ENCODE assay signal across 21 cellular contexts in the genomic region with DNA sequence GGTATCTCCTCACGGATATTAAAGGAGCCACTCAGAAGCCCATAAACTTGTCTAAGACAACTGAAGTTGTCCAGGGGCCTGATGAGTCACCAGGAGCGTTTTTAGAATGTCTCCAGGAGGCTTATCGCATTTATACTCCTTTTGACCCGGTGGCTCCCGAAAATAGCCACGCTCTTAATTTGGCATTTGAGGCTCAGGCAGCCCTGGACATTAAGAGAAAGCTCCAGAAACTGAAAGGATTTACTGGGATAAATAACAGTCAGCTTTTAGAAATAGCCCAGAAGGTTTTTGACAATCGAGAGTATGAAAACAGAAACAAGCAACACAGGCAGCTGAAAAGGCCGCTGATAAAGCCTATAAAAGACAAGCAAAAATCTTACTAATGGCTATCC. TPM values are rescaled to one million over a fixed set of nuclear protein-coding genes. Genes with fewer than 3 reads are reported as not detected.
DNase-seq lines count a peak whose midpoint lies in the region; TF ChIP-seq lines count a peak whose summit lies in the region.
"Had no signal": no experiment of that assay in that cellular context is flagged by ENCODE, and none has a peak within 500 bp of the region (broad histone marks: within the 10 kb centered on the region; RNA-seq: fewer than 3 reads in every experiment).

No MANE protein-coding gene starts in this region.

- H3K4me1 Mint-ChIP-seq in CD8-positive, alpha-beta memory T cell, result peaks cover 14 to 24% (median 15%) of the 10 kb centered on the region in 3 donors
- peaks cover 44% of the 10 kb centered on the region for H3K4me1 Mint-ChIP-seq in HFFc6 (ENCODE audit: low read depth)

- TF ChIP-seq EP300 in ovary (IDR thresholded peaks at IDR 0.05), result no peak

- WGBS in ovary, 3 donors, result 11 to 18% (median 14%) methylated on average over 8 of the region's 8 CpGs

- H3K36me3 ChIP-seq in CD8-positive, alpha-beta memory T cell (ENCODE audit: insufficient read depth, low read length), result no peaks in the 10 kb centered on the region
- H3K36me3 ChIP-seq in ovary (no peaks in the 10 kb centered on the region), OCI-LY7 (ENCODE audit: insufficient read depth, low read length) (no peaks in the 10 kb centered on the region), osteoblast (ENCODE audit: insufficient read depth, low read length) (no peaks in the 10 kb centered on the region)
- H3K36me3 ChIP-seq: MG63 had no signal

- no peaks in the 10 kb centered on the region for H3K9me2 ChIP-seq in OCI-LY7 (ENCODE audit: insufficient read depth, low read length)

- no peak for TF ChIP-seq POLR2A in ovary (IDR thresholded peaks at IDR 0.05)

- intact Hi-C loops in ovary (cut with DNase I) (no loop called here), OCI-LY7 (cut with micrococcal nuclease; ENCODE audit: unreplicated experiment) (no loop called here)

- H2AFZ ChIP-seq in OCI-LY7 (ENCODE audit: low read length), result no peak overlapping the region
- no peak overlapping the region for H2AFZ ChIP-seq in osteoblast (ENCODE audit: low read length)

- H3K27me3 Mint-ChIP-seq in CD8-positive, alpha-beta memory T cell, result no peaks in the 10 kb centered on the region
- peaks cover 2% of the 10 kb centered on the region; the same call in 1 of the 2 replicates for H3K27me3 Mint-ChIP-seq in HFFc6 (ENCODE audit: insufficient read depth)
- H3K27me3 Mint-ChIP-seq: activated B cell treated with CpG ODN at 0.5 μM for 24 hours; activated naive CD8-positive, alpha-beta T cell treated with anti-CD3 and anti-CD28 coated beads, Interleukin-2, amount 50 U/mL, for 24 hours; activated T-helper 17 cell treated with anti-CD3 and anti-CD28 coated beads, Interleukin-2, amount 50 U/mL, for 72 hours; progenitor cell of endocrine pancreas had no signal

- BruUV-seq in OCI-LY7 (replicated peaks; lab: Mats Ljungman, UMichigan), result no TSS peak

- no peak overlapping the region for H3K4me3 Mint-ChIP-seq in CD8-positive, alpha-beta memory T cell
- peak overlapping the region; percentile 70; the same call in 1 of the 2 replicates for H3K4me3 Mint-ChIP-seq in HFFc6
- H3K4me3 Mint-ChIP-seq: activated B cell treated with CpG ODN at 0.5 μM for 24 hours; activated naive CD8-positive, alpha-beta T cell treated with anti-CD3 and anti-CD28 coated beads, Interleukin-2, amount 50 U/mL, for 24 hours; activated T-helper 17 cell treated with anti-CD3 and anti-CD28 coated beads, Interleukin-2, amount 50 U/mL, for 72 hours; natural killer cell had no signal

- H3K4me1 ChIP-seq in CD8-positive, alpha-beta memory T cell (ENCODE audit: insufficient read depth, low read length), result peaks cover 7% of the 10 kb centered on the region
- H3K4me1 ChIP-seq in ovary (ENCODE audit: insufficient read depth) (peaks cover 14% of the 10 kb centered on the region), OCI-LY7 (ENCODE audit: insufficient read depth, low read length, poor library complexity, severe bottlenecking) (peaks cover 12% of the 10 kb centered on the region), osteoblast (ENCODE audit: insufficient read depth, low read length) (peaks cover 4% of the 10 kb centered on the region)

- peaks cover 0 to 5% (median 3%) of the 10 kb centered on the region in 3 donors for H3K36me3 Mint-ChIP-seq in CD8-positive, alpha-beta memory T cell
- H3K36me3 Mint-ChIP-seq in HFFc6 (ENCODE audit: low read depth), result peaks cover 6% of the 10 kb centered on the region
- H3K36me3 Mint-ChIP-seq: natural killer cell had no signal

- no peaks in the 10 kb centered on the region for H3K9me3 ChIP-seq in CD8-positive, alpha-beta memory T cell (ENCODE audit: low read length)
- H3K9me3 ChIP-seq in ovary (no peaks in the 10 kb centered on the region), OCI-LY7 (ENCODE audit: low read length) (no peaks in the 10 kb centered on the region; the same call in 1 of the 2 replicates), osteoblast (ENCODE audit: low read depth, low read length) (no peaks in the 10 kb centered on the region)
- H3K9me3 ChIP-seq: MG63 had no signal

- POLR2A ChIA-PET in CD8-positive, alpha-beta memory T cell (lab: Charles Lee), result no interaction called here
- POLR2A ChIA-PET in OCI-LY7 (lab: Charles Lee), result no interaction called here

- H3K4me2 ChIP-seq in OCI-LY7 (ENCODE audit: low read length) (no peak overlapping the region), osteoblast (ENCODE audit: insufficient read depth, low read length) (no peak overlapping the region)

- H3K9me3 Mint-ChIP-seq in CD8-positive, alpha-beta memory T cell, result no peaks in the 10 kb centered on the region
- H3K9me3 Mint-ChIP-seq in HFFc6, result no peaks in the 10 kb centered on the region
- H3K9me3 Mint-ChIP-seq: activated B cell treated with CpG ODN at 0.5 μM for 24 hours, natural killer cell had no signal

- CTCF ChIA-PET in CD8-positive, alpha-beta memory T cell (lab: Charles Lee), result no interaction called here
- CTCF ChIA-PET in OCI-LY7 (lab: Charles Lee; ENCODE audit: unreplicated experiment), result no interaction called here

- peak overlapping the region; percentile 59 for H3K27ac ChIP-seq in CD8-positive, alpha-beta memory T cell (ENCODE audit: low read depth, low read length)
- peak overlapping the region; percentile 38 to 56 for H3K27ac ChIP-seq in ovary
- H3K27ac ChIP-seq in OCI-LY7 (ENCODE audit: low read depth, low read length, poor library complexity, severe bottlenecking), result no peak overlapping the region
- no peak overlapping the region for H3K27ac ChIP-seq in osteoblast (ENCODE audit: low read depth, low read length)

- DNase-seq in CD8-positive, alpha-beta memory T cell, result no peak
- peak; percentile 65 for DNase-seq in HFFc6
- peak; percentile 42 for DNase-seq in fibroblast of the aortic adventitia (ENCODE audit: low read depth)
- DNase-seq in ovary, result peak; percentile 33 to 74 (median 50)
- DNase-seq in OCI-LY7 (ENCODE audit: low spot score), result no peak
- no peak for DNase-seq in NCI-H187 (lab: John Stamatoyannopoulos, UW)
- no peak for DNase-seq in NCI-H2107 (lab: John Stamatoyannopoulos, UW)
- no peak for DNase-seq in osteoblast (ENCODE audit: insufficient read length, low spot score, missing footprints)
- DNase-seq: activated B cell treated with CpG ODN at 0.5 μM for 24 hours; activated naive CD8-positive, alpha-beta T cell treated with anti-CD3 and anti-CD28 coated beads, Interleukin-2, amount 50 U/mL, for 24 hours; caudate nucleus; left colon; MG63; natural killer cell; NCI-H345; NK-92 treated with Interleukin-12 subunit alpha and Interleukin-12 subunit beta, amount 100 ng/mL, for 24 hours; stimulated activated CD4-positive, alpha-beta T cell treated with anti-CD3 and anti-CD28 coated beads, Interleukin-15, amount 100 ng/mL, for 24 hours; stimulated activated naive CD4-positive, alpha-beta T cell; T-helper 1 cell had no signal

- H4K20me1 ChIP-seq in OCI-LY7 (ENCODE audit: insufficient read depth, low read length) (no peaks in the 10 kb centered on the region), osteoblast (ENCODE audit: insufficient read depth, low read length) (no peaks in the 10 kb centered on the region)

- no peaks in the 10 kb centered on the region for H3K27me3 ChIP-seq in CD8-positive, alpha-beta memory T cell (ENCODE audit: insufficient read depth, low read length, poor library complexity, severe bottlenecking)
- H3K27me3 ChIP-seq in ovary, result no peaks in the 10 kb centered on the region
- no peaks in the 10 kb centered on the region for H3K27me3 ChIP-seq in osteoblast (ENCODE audit: insufficient read depth, low read length)
- H3K27me3 ChIP-seq: MG63 had no signal

- H3K79me2 ChIP-seq in OCI-LY7 (ENCODE audit: insufficient read depth, low read depth, low read length) (peaks cover 8% of the 10 kb centered on the region; the same call in 1 of the 2 replicates), osteoblast (ENCODE audit: insufficient read depth, low read length) (peaks cover 7% of the 10 kb centered on the region)

- TF ChIP-seq CTCF in HFFc6 (IDR thresholded peaks at IDR 0.05) (no peak), fibroblast of the aortic adventitia (IDR thresholded peaks at IDR 0.05; ENCODE audit: insufficient read depth, low read length) (no peak), ovary (IDR thresholded peaks at IDR 0.05) (no peak), OCI-LY7 (conservative IDR thresholded peaks at IDR 0.05; ENCODE audit: low read length) (no peak), osteoblast (IDR thresholded peaks at IDR 0.05; ENCODE audit: extremely low read depth, low read depth, low read length) (no peak)

- H3K27ac Mint-ChIP-seq in CD8-positive, alpha-beta memory T cell, result peak overlapping the region in 1 of 8 donors; percentile 65
- peak overlapping the region; percentile 83 for H3K27ac Mint-ChIP-seq in HFFc6
- H3K27ac Mint-ChIP-seq: activated B cell treated with CpG ODN at 0.5 μM for 24 hours; activated naive CD8-positive, alpha-beta T cell treated with anti-CD3 and anti-CD28 coated beads, Interleukin-2, amount 50 U/mL, for 24 hours; activated T-helper 17 cell treated with anti-CD3 and anti-CD28 coated beads, Interleukin-2, amount 50 U/mL, for 72 hours; natural killer cell had no signal

- H3K4me3 ChIP-seq in CD8-positive, alpha-beta memory T cell (ENCODE audit: low read length), result no peak overlapping the region
- H3K4me3 ChIP-seq in fibroblast of the aortic adventitia (ENCODE audit: low read depth, low read length) (no peak overlapping the region), ovary (peak overlapping the region; percentile 1), OCI-LY7 (ENCODE audit: low read depth, low read length, poor library complexity, severe bottlenecking) (no peak overlapping the region), osteoblast (ENCODE audit: insufficient read depth, low read length) (no peak overlapping the region)
- H3K4me3 ChIP-seq: MG63 had no signal

RNA-seq across cellular contexts. Expression of gene DET1, which starts 4.1 kb away (rescaled TPM):
- total RNA-seq in CD8-positive, alpha-beta memory T cell, result 1 to 10 TPM; 1.8 to 2.8 TPM
- 1.4 TPM for polyA plus RNA-seq in CD8-positive, alpha-beta memory T cell
- 1 to 10 TPM; 4.9 to 7.1 (median 6.2) TPM for total RNA-seq in HFFc6 (2021; fragmentation: NEBNext Ultra II Directional; extraction: Animal tissue kit (Norgen Biotek cat#: 25700))
- total RNA-seq in fibroblast of the aortic adventitia (ENCODE audit: low replicate concordance) (6.1 and 11.5 TPM in 2 replicates), ovary (10 to 100 TPM in 6 of 7 donors, 1 to 10 TPM in 1; 10.0 to 22.8 (median 17.6) TPM), OCI-LY7 (2022) (9.7 and 9.8 TPM in 2 replicates), osteoblast (7.6 and 9.4 TPM in 2 replicates)
- 10 to 100 TPM; 11.4 to 14.0 TPM for polyA plus RNA-seq in ovary
- total RNA-seq in OCI-LY7 (2014; rRNA removed; shearing (Covaris generic)), result 7.1 and 9.8 TPM in 2 replicates

Comparison
In these comparisons a context has a peak if more than half of its experiments do, and no peak if none do; other contexts are left out.
1. DNase-seq: peak in HFFc6 (single experiment), fibroblast of the aortic adventitia (single experiment) and ovary (5 of 5); none in CD8-positive, alpha-beta memory T cell (0 of 5), OCI-LY7 (single experiment), NCI-H187 (0 of 2), NCI-H2107 (single experiment) and osteoblast (single experiment).
2. H3K27ac ChIP-seq: peak in CD8-positive, alpha-beta memory T cell (single experiment) and ovary (2 of 2); none in OCI-LY7 (single experiment) and osteoblast (single experiment).